8 cellular contexts compared by ENCODE assay signal in genomic region chr15:66841953-66842681, GRCh38.
DNase-seq lines count a peak whose midpoint lies in the region; ATAC-seq, FAIRE-seq and TF ChIP-seq lines count a peak whose summit lies in the region.

No MANE protein-coding gene starts in this region.

- no peaks in the 10 kb centered on the region for H3K36me3 ChIP-seq in kidney (ENCODE audit: control insufficient read depth in 1 of 2, insufficient read depth in 2 of 2, low read length in 2 of 2)
- H3K36me3 ChIP-seq in skeletal muscle tissue (ENCODE audit: control insufficient read depth in 3 of 3, insufficient read depth in 3 of 3, low read length in 3 of 3), result no peaks in the 10 kb centered on the region

- H3K27me3 ChIP-seq in skeletal muscle tissue (ENCODE audit: control insufficient read depth in 3 of 3, insufficient read depth in 3 of 3, low read length in 3 of 3), result no peaks in the 10 kb centered on the region

- FAIRE-seq in kidney (lab: Jason Lieb, UNC), result no peak

- TF ChIP-seq CTCF in RWPE1 (conservative IDR thresholded peaks at IDR 0.05; ENCODE audit: low read depth) (no peak), choroid plexus epithelial cell (conservative IDR thresholded peaks at IDR 0.05; ENCODE audit: low read depth, low read length) (no peak), kidney (IDR thresholded peaks at IDR 0.05; ENCODE audit: borderline replicate concordance, extremely low read depth, insufficient read depth) (no peak)

- DNase-seq in NCI-H2227 (lab: John Stamatoyannopoulos, UW; ENCODE audit: unreplicated experiment) (peak; percentile 29), NCI-H2227 treated with DMSO at 0.1 percent for 48 hours (lab: John Stamatoyannopoulos, UW) (no peak), RWPE1 (ENCODE audit: low spot score) (peak; percentile 91), choroid plexus epithelial cell (ENCODE audit: low read depth) (peak; percentile 95), kidney (peak; percentile 97)

- CTCF ChIA-PET in RWPE1 (lab: Yijun Ruan, JAX), result interaction anchor here (0.7 to 1.0 kb wide), 3 partner anchors 11 to 321 kb away, joined by 3 to 4 read pairs (median 3); no protein-coding TSS in a partner anchor

- H3K9me3 ChIP-seq in kidney (ENCODE audit: control insufficient read depth in 1 of 2, low read length in 2 of 2) (no peaks in the 10 kb centered on the region), skeletal muscle tissue (ENCODE audit: control insufficient read depth in 3 of 3, low read length in 3 of 3) (no peaks in the 10 kb centered on the region)

- H3K4me1 ChIP-seq in kidney (ENCODE audit: control insufficient read depth in 1 of 2, insufficient read depth in 1 of 2, low read depth in 1 of 2, low read length in 2 of 2) (peaks cover 15 to 19% of the 10 kb centered on the region in 2 donors), skeletal muscle tissue (ENCODE audit: control insufficient read depth in 3 of 3, insufficient read depth in 3 of 3, low read length in 3 of 3) (peaks cover 3 to 18% (median 16%) of the 10 kb centered on the region in 3 donors)

- H3K9ac ChIP-seq in kidney (ENCODE audit: low read length in 2 of 2) (peak overlapping the region; percentile 39 to 82), skeletal muscle tissue (ENCODE audit: low read depth in 1 of 3, low read length in 3 of 3) (peak overlapping the region; percentile 59 to 79 (median 64))

- H3K27ac ChIP-seq in RWPE1, result peak overlapping the region; percentile 89
- peak overlapping the region; percentile 93 to 96 for H3K27ac ChIP-seq in kidney (ENCODE audit: low read depth in 2 of 2, low read length in 2 of 2)
- H3K27ac ChIP-seq in skeletal muscle tissue (ENCODE audit: low read depth, low read length), result peak overlapping the region; percentile 69

- peak overlapping the region; percentile 40 for H3K4me3 ChIP-seq in choroid plexus epithelial cell (ENCODE audit: low read depth, low read length)
- peak overlapping the region; percentile 43 to 49 for H3K4me3 ChIP-seq in kidney (ENCODE audit: low read length in 2 of 2)
- H3K4me3 ChIP-seq in skeletal muscle tissue (ENCODE audit: low read length in 3 of 3), result peak overlapping the region; percentile 41 to 67 (median 61)

- POLR2A ChIA-PET in RWPE1 (lab: Yijun Ruan, JAX; ENCODE audit: low non-redundant PET), result interaction anchor here (0.6 to 0.8 kb wide), 2 partner anchors 8 to 9 kb away, joined by 3 to 4 read pairs; no protein-coding TSS in a partner anchor

- intact Hi-C loops in kidney (cut with DNase I), result loop anchor here (10.0 kb wide), 1 partner anchor 47 kb away; no protein-coding TSS in a partner anchor

- no peak for ATAC-seq in HG03521 (IDR thresholded peaks at IDR 0.05; ENCODE audit: unreplicated experiment)
- ATAC-seq in HG02571 (IDR thresholded peaks at IDR 0.05; ENCODE audit: unreplicated experiment), result no peak
